ENCODE assay signal across 29 cellular contexts in the genomic region with DNA sequence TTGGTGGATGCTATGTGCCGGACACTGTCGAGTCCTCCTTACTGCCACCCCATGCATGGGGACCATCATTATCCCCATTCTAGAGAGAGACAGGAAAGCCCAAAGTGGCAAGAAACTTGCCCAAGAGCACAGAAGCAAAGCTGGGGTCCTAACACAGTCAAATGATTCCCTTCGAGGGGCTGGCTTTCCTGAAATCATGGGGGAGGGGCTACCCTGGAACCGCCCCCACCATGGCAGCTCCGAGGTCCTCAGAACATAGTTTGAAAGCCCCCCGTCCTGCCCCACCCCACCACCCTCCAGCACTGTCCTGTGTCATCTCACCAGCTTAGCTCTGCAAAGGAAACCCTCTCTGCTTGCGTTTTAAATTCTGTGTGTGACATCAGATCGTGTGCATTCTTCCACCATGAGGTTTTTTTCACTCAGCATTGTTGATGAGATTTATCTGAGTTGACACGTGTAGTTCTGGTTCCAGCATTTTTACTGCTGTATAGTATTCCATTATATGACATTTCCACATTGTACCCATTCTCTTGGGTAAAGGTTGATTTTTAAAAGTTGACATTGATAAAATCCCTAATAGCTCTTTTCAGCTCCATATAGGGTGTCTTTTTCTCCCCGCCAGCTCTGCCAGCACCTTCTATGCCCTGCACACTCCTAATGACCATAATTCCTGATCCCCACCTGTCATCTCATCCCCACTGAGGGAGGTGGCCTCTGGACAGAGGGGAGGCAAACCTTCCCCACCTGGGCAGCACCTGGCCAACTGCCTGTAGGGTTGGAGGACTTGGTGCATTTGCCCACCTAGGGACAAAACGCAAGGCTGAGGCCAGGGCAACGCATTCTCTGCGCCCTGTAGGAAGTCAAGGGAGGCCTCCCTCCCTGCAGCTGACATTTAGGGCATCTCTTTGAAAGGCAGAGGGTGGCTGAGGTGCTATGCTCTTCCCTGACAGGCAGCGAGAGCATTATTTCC.
A peak's percentile ranks its signal among the peaks of the same experiment; 100 is the strongest.
DNase-seq lines count a peak whose midpoint lies in the region; ATAC-seq and TF ChIP-seq lines count a peak whose summit lies in the region.
"Had no signal": no experiment of that assay in that cellular context is flagged by ENCODE, and none has a peak within 500 bp of the region (broad histone marks: within the 10 kb centered on the region; RNA-seq: fewer than 3 reads in every experiment).

No MANE protein-coding gene starts in this region.

- TF ChIP-seq CTCF in coronary artery (IDR thresholded peaks at IDR 0.05) (no peak), osteocyte (IDR thresholded peaks at IDR 0.05) (no peak)
- TF ChIP-seq CTCF in activated CD8-positive, alpha-beta T cell treated with anti-CD3 and anti-CD28 coated beads for 36 hours (IDR thresholded peaks at IDR 0.05): no peak

- no peaks in the 10 kb centered on the region for H3K9me3 Mint-ChIP-seq in activated CD8-positive, alpha-beta memory T cell treated with anti-CD3 and anti-CD28 coated beads, Interleukin-2, amount 10 ng/mL, durations not matched to agents 7 days and 5 days (ENCODE audit: low read depth)
- H3K9me3 Mint-ChIP-seq in osteocyte (ENCODE audit: unreplicated experiment): peaks cover 4% of the 10 kb centered on the region
- no peaks in the 10 kb centered on the region for H3K9me3 Mint-ChIP-seq in activated CD8-positive, alpha-beta T cell treated with anti-CD3 and anti-CD28 coated beads for 36 hours
- H3K9me3 Mint-ChIP-seq: CD14-positive monocyte; CD8-positive, alpha-beta memory T cell had no signal

- no peak overlapping the region for H3K4me3 Mint-ChIP-seq in activated CD8-positive, alpha-beta memory T cell treated with anti-CD3 and anti-CD28 coated beads, Interleukin-2, amount 10 ng/mL, durations not matched to agents 7 days and 5 days
- H3K4me3 Mint-ChIP-seq in osteocyte (ENCODE audit: unreplicated experiment): no peak overlapping the region
- H3K4me3 Mint-ChIP-seq in activated CD8-positive, alpha-beta T cell treated with anti-CD3 and anti-CD28 coated beads for 36 hours: no peak overlapping the region
- H3K4me3 Mint-ChIP-seq: CD14-positive monocyte; CD8-positive, alpha-beta memory T cell had no signal

- intact Hi-C loops in activated CD8-positive, alpha-beta T cell treated with anti-CD3 and anti-CD28 coated beads for 36 hours (cut with micrococcal nuclease): no loop called here

- CTCF ChIA-PET in activated CD8-positive, alpha-beta memory T cell treated with anti-CD3 and anti-CD28 coated beads, Interleukin-2, amount 10 ng/mL, durations not matched to agents 7 days and 5 days (lab: Charles Lee): no interaction called here
- CTCF ChIA-PET in activated CD8-positive, alpha-beta T cell treated with anti-CD3 and anti-CD28 coated beads for 36 hours (lab: Charles Lee): interaction anchor here (1.0 kb wide), 1 partner anchor 9 kb away, joined by 3 read pairs; no protein-coding TSS in a partner anchor

- POLR2A ChIA-PET in activated CD8-positive, alpha-beta T cell treated with anti-CD3 and anti-CD28 coated beads for 36 hours (lab: Charles Lee): interaction anchor here (1.4 kb wide), 1 partner anchor 11 kb away, joined by 5 read pairs; no protein-coding TSS in a partner anchor

- no peaks in the 10 kb centered on the region for H3K36me3 Mint-ChIP-seq in activated CD8-positive, alpha-beta memory T cell treated with anti-CD3 and anti-CD28 coated beads, Interleukin-2, amount 10 ng/mL, durations not matched to agents 7 days and 5 days
- no peaks in the 10 kb centered on the region for H3K36me3 Mint-ChIP-seq in osteocyte (ENCODE audit: unreplicated experiment)
- no peaks in the 10 kb centered on the region for H3K36me3 Mint-ChIP-seq in activated CD8-positive, alpha-beta T cell treated with anti-CD3 and anti-CD28 coated beads for 36 hours (ENCODE audit: low read depth)
- H3K36me3 Mint-ChIP-seq: CD14-positive monocyte; CD8-positive, alpha-beta memory T cell had no signal

- no peak overlapping the region for H3K27ac Mint-ChIP-seq in activated CD8-positive, alpha-beta memory T cell treated with anti-CD3 and anti-CD28 coated beads, Interleukin-2, amount 10 ng/mL, durations not matched to agents 7 days and 5 days
- no peak overlapping the region for H3K27ac Mint-ChIP-seq in osteocyte (ENCODE audit: unreplicated experiment)
- no peak overlapping the region for H3K27ac Mint-ChIP-seq in activated CD8-positive, alpha-beta T cell treated with anti-CD3 and anti-CD28 coated beads for 36 hours
- H3K27ac Mint-ChIP-seq: CD14-positive monocyte had no signal

- peaks cover 8% of the 10 kb centered on the region for H3K27me3 Mint-ChIP-seq in activated CD8-positive, alpha-beta memory T cell treated with anti-CD3 and anti-CD28 coated beads, Interleukin-2, amount 10 ng/mL, durations not matched to agents 7 days and 5 days
- no peaks in the 10 kb centered on the region for H3K27me3 Mint-ChIP-seq in osteocyte (ENCODE audit: unreplicated experiment)
- peaks cover 16% of the 10 kb centered on the region for H3K27me3 Mint-ChIP-seq in activated CD8-positive, alpha-beta T cell treated with anti-CD3 and anti-CD28 coated beads for 36 hours

- H3K27ac ChIP-seq in coronary artery: no peak overlapping the region
- H3K27ac ChIP-seq: SJSA1 had no signal

- no peak overlapping the region for H3K4me3 ChIP-seq in coronary artery
- H3K4me3 ChIP-seq: GM12878, SJSA1 had no signal

- peak; percentile 17 for DNase-seq in activated CD8-positive, alpha-beta memory T cell treated with anti-CD3 and anti-CD28 coated beads for 24 hours
- DNase-seq in activated CD8-positive, alpha-beta memory T cell treated with anti-CD3 and anti-CD28 coated beads, Interleukin-2, amount 10 ng/mL, durations not matched to agents 7 days and 5 days: no peak
- peak; percentile 61 for DNase-seq in coronary artery (ENCODE audit: low spot score)
- peak; percentile 62 for DNase-seq in osteocyte (ENCODE audit: extremely low spot score, unreplicated experiment)
- no peak for DNase-seq in SIG-M5 treated with dmso at 0.1 percent for 504 hours (lab: John Stamatoyannopoulos, UW; ENCODE audit: unreplicated experiment)
- DNase-seq in activated CD8-positive, alpha-beta T cell treated with anti-CD3 and anti-CD28 coated beads for 36 hours: no peak
- DNase-seq: 8988T; ACHN; BE2C; CD8-positive, alpha-beta memory T cell; DMS 273 treated with DMSO at 0.1 percent for 48 hours; DMS79; EL; GDM1; KBM-7; MV-4-11; NCI-H1105; NCI-H1436 treated with DMSO at 0.1 percent for 48 hours; NCI-H1930; NCI-H2107; NCI-H446; NCI-H524 treated with DMSO at 0.1 percent for 48 hours; NCI-H82; NK-92 treated with Interleukin-12 subunit alpha and Interleukin-12 subunit beta, amount 100 ng/mL, for 24 hours; PC-3 had no signal

- ATAC-seq in activated CD8-positive, alpha-beta memory T cell treated with anti-CD3 and anti-CD28 coated beads, Interleukin-2, amount 10 ng/mL, durations not matched to agents 7 days and 5 days: no peak
- no peak for ATAC-seq in activated CD8-positive, alpha-beta T cell treated with anti-CD3 and anti-CD28 coated beads for 36 hours
- ATAC-seq in GM19351 (IDR thresholded peaks at IDR 0.05; ENCODE audit: unreplicated experiment): no peak
- ATAC-seq: GM12878, PC-3 had no signal

- H3K4me1 Mint-ChIP-seq in activated CD8-positive, alpha-beta memory T cell treated with anti-CD3 and anti-CD28 coated beads, Interleukin-2, amount 10 ng/mL, durations not matched to agents 7 days and 5 days: no peaks in the 10 kb centered on the region
- no peaks in the 10 kb centered on the region for H3K4me1 Mint-ChIP-seq in osteocyte (ENCODE audit: unreplicated experiment)
- no peaks in the 10 kb centered on the region for H3K4me1 Mint-ChIP-seq in activated CD8-positive, alpha-beta T cell treated with anti-CD3 and anti-CD28 coated beads for 36 hours (ENCODE audit: low read depth)
- H3K4me1 Mint-ChIP-seq: CD14-positive monocyte; CD8-positive, alpha-beta memory T cell had no signal

Comparison
In these comparisons a context has a peak if more than half of its experiments do, and no peak if none do; other contexts are left out.
1. DNase-seq: peak in activated CD8-positive, alpha-beta memory T cell treated with anti-CD3 and anti-CD28 coated beads for 24 hours (single experiment), coronary artery (single experiment) and osteocyte (single experiment); none in activated CD8-positive, alpha-beta memory T cell treated with anti-CD3 and anti-CD28 coated beads, Interleukin-2, amount 10 ng/mL, durations not matched to agents 7 days and 5 days (single experiment), SIG-M5 treated with dmso at 0.1 percent for 504 hours (single experiment) and activated CD8-positive, alpha-beta T cell treated with anti-CD3 and anti-CD28 coated beads for 36 hours (single experiment).